In the genomic region with DNA sequence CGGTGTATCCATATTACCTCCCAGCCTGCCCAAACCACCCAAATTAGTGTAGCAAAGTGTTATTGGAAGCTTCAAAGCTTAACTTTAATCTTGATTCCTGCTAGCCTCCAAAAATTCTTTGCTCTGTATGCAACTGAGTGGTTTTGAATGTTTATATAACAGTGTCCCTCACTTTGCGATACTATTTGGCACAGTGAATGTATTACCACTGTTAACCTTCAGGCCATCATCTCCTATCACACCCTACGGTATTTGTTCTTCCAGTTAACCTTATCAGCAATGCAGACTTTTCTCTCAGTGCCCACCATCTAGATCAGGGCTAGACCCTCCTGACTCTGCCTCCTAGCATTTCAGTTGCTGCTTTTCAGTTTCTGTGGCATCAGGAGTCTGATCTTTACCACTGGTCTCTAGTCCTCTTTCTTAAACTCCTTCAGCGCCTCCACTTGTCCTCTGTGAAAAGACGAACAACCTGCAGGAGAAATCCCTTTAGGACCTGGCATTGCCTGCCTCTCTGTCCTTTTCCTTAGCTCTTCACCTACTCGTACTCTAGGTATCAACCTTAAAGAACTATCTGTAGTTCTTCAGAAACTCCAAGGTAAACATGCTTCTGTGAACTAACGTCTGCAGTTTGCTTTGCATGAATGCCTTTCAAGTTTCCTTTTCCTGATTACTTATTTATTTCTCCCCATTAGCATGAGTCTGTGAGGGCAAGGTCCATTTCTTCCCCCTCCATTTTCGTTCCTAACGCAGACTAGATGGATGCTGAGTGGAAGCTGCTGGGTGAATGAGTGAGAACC, we compare ENCODE assay signal across 1 cellular context.
TF ChIP-seq lines count a peak whose summit lies in the region.

No MANE protein-coding gene starts in this region.

TF ChIP-seq in GM12878, 131 proteins besides CTCF, POLR2A, EP300 and RAD21 (continued from another document):
- TF ChIP-seq, protein P1, sequence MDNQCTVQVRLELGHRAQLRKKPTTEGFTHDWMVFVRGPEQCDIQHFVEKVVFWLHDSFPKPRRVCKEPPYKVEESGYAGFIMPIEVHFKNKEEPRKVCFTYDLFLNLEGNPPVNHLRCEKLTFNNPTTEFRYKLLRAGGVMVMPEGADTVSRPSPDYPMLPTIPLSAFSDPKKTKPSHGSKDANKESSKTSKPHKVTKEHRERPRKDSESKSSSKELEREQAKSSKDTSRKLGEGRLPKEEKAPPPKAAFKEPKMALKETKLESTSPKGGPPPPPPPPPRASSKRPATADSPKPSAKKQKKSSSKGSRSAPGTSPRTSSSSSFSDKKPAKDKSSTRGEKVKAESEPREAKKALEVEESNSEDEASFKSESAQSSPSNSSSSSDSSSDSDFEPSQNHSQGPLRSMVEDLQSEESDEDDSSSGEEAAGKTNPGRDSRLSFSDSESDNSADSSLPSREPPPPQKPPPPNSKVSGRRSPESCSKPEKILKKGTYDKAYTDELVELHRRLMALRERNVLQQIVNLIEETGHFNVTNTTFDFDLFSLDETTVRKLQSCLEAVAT (IDR thresholded peaks at IDR 0.05) = no peak
- peak; percentile 22 to 43; a peak in 2 of 4 replicates for TF ChIP-seq IKZF2 (IDR thresholded peaks at IDR 0.05)
- TF ChIP-seq, protein P2, sequence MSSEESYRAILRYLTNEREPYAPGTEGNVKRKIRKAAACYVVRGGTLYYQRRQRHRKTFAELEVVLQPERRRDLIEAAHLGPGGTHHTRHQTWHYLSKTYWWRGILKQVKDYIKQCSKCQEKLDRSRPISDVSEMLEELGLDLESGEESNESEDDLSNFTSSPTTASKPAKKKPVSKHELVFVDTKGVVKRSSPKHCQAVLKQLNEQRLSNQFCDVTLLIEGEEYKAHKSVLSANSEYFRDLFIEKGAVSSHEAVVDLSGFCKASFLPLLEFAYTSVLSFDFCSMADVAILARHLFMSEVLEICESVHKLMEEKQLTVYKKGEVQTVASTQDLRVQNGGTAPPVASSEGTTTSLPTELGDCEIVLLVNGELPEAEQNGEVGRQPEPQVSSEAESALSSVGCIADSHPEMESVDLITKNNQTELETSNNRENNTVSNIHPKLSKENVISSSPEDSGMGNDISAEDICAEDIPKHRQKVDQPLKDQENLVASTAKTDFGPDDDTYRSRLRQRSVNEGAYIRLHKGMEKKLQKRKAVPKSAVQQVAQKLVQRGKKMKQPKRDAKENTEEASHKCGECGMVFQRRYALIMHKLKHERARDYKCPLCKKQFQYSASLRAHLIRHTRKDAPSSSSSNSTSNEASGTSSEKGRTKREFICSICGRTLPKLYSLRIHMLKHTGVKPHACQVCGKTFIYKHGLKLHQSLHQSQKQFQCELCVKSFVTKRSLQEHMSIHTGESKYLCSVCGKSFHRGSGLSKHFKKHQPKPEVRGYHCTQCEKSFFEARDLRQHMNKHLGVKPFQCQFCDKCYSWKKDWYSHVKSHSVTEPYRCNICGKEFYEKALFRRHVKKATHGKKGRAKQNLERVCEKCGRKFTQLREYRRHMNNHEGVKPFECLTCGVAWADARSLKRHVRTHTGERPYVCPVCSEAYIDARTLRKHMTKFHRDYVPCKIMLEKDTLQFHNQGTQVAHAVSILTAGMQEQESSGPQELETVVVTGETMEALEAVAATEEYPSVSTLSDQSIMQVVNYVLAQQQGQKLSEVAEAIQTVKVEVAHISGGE (CRISPR knock-in tag; IDR thresholded peaks at IDR 0.05) = no peak
- no peak for TF ChIP-seq E2F8 (IDR thresholded peaks at IDR 0.05; ENCODE audit: low read depth, partially characterized antibody)
- TF ChIP-seq RB1 (IDR thresholded peaks at IDR 0.05; ENCODE audit: borderline replicate concordance) = no peak
- TF ChIP-seq NR2C1 (IDR thresholded peaks at IDR 0.05) = no peak
- no peak for TF ChIP-seq NFYA (IDR thresholded peaks at IDR 0.05; ENCODE audit: borderline replicate concordance, low read depth, low read length)
- TF ChIP-seq, protein P3, sequence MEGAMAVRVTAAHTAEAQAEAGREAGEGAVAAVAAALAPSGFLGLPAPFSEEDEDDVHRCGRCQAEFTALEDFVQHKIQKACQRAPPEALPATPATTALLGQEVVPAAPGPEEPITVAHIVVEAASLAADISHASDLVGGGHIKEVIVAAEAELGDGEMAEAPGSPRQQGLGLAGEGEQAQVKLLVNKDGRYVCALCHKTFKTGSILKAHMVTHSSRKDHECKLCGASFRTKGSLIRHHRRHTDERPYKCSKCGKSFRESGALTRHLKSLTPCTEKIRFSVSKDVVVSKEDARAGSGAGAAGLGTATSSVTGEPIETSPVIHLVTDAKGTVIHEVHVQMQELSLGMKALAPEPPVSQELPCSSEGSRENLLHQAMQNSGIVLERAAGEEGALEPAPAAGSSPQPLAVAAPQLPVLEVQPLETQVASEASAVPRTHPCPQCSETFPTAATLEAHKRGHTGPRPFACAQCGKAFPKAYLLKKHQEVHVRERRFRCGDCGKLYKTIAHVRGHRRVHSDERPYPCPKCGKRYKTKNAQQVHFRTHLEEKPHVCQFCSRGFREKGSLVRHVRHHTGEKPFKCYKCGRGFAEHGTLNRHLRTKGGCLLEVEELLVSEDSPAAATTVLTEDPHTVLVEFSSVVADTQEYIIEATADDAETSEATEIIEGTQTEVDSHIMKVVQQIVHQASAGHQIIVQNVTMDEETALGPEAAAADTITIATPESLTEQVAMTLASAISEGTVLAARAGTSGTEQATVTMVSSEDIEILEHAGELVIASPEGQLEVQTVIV (IDR thresholded peaks at IDR 0.05; ENCODE audit: borderline replicate concordance, partially characterized antibody) = no peak
- 0 out of 2 replicates have a peak, but pooled peaks have one; percentile 20 for TF ChIP-seq ATF7 (IDR thresholded peaks at IDR 0.05; ENCODE audit: low read depth)
- no peak for TF ChIP-seq MTA2 (IDR thresholded peaks at IDR 0.05; ENCODE audit: low read depth)
TF ChIP-seq in GM12878: peak in this region for 4.
